ENCODE assay signal across 9 cellular contexts in the genomic region with DNA sequence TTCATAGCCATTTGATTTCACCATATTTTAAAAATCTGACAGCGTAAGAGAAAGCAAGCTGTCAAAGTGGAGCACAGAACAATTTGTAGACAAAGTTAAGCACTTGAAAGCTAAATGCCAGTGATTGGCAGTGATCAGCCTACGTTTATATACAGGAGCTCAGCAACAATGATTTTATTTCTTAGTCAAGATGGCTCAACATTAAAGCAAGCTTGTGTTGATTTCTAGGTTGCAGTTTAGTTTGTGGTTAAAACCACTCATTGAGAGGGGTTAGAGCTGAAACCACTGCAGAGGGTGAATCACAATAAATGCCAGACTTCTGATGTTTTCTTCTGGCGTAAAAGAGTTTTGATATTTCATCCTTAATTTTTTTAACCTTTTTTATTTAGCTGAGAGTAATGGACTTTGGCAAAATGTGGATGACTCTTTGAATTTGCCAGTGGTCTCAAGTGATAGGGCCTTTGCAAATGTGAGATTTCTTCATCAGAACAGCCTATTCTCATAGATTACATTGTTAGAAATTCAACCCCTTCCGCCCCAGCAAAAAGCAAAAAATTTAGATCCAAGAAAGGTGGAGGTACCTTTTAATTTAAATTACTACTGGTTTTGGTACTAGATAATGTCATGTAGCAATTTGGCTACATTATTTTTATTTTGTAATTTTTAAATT.
DNase-seq lines count a peak whose midpoint lies in the region; ATAC-seq and TF ChIP-seq lines count a peak whose summit lies in the region.
"Had no signal": no experiment of that assay in that cellular context is flagged by ENCODE, and none has a peak within 500 bp of the region (broad histone marks: within the 10 kb centered on the region; RNA-seq: fewer than 3 reads in every experiment).

No MANE protein-coding gene starts in this region.

- ATAC-seq in HG03060 (IDR thresholded peaks at IDR 0.05; ENCODE audit: low read depth, unreplicated experiment) (peak; percentile 68), natural killer cell (peak; percentile 77 to 98 (median 94)), HG03457 (IDR thresholded peaks at IDR 0.05; ENCODE audit: unreplicated experiment) (no peak), HG02884 (IDR thresholded peaks at IDR 0.05; ENCODE audit: unreplicated experiment) (no peak), GM21825 (IDR thresholded peaks at IDR 0.05; ENCODE audit: unreplicated experiment) (no peak)
- peak; percentile 100 for ATAC-seq in activated naive CD8-positive, alpha-beta T cell treated with anti-CD3 and anti-CD28 coated beads, Interleukin-2, amount 50 U/mL, for 24 hours

- H3K4me3 Mint-ChIP-seq in activated naive CD8-positive, alpha-beta T cell treated with anti-CD3 and anti-CD28 coated beads, Interleukin-2, amount 50 U/mL, for 24 hours = peak overlapping the region; percentile 67
- peak overlapping the region; percentile 65 for H3K4me3 Mint-ChIP-seq in natural killer cell

- DNase-seq in GM13977 (ENCODE audit: low spot score) (peak; percentile 31), natural killer cell (no peak)
- DNase-seq in activated naive CD8-positive, alpha-beta T cell treated with anti-CD3 and anti-CD28 coated beads, Interleukin-2, amount 50 U/mL, for 24 hours = peak; percentile 6
- DNase-seq in stimulated activated CD4-positive, alpha-beta T cell treated with anti-CD3 and anti-CD28 coated beads, Interleukin-2, amount 100 ng/mL, for 24 hours = no peak
- DNase-seq: NK-92 treated with Interleukin-12 subunit alpha and Interleukin-12 subunit beta, amount 100 ng/mL, for 24 hours had no signal

- H3K27ac Mint-ChIP-seq in activated naive CD8-positive, alpha-beta T cell treated with anti-CD3 and anti-CD28 coated beads, Interleukin-2, amount 50 U/mL, for 24 hours = peak overlapping the region; percentile 39
- H3K27ac Mint-ChIP-seq in natural killer cell = peak overlapping the region; percentile 65 to 67

- TF ChIP-seq CTCF in GM13977 (IDR thresholded peaks at IDR 0.05; ENCODE audit: extremely low read depth, insufficient read depth, missing control alignments) (no peak), natural killer cell (IDR thresholded peaks at IDR 0.05) (no peak)

- H3K27me3 Mint-ChIP-seq in activated naive CD8-positive, alpha-beta T cell treated with anti-CD3 and anti-CD28 coated beads, Interleukin-2, amount 50 U/mL, for 24 hours = no peaks in the 10 kb centered on the region
- H3K27me3 Mint-ChIP-seq in natural killer cell (ENCODE audit: low read depth in 2 of 2) = no peaks in the 10 kb centered on the region

- intact Hi-C loops in natural killer cell (cut with micrococcal nuclease) = loop anchor here (1.0 kb wide), 1 partner anchor 74 kb away; a partner anchor contains a TSS

- peaks cover 22% of the 10 kb centered on the region for H3K36me3 Mint-ChIP-seq in activated naive CD8-positive, alpha-beta T cell treated with anti-CD3 and anti-CD28 coated beads, Interleukin-2, amount 50 U/mL, for 24 hours (ENCODE audit: low read depth)
- H3K36me3 Mint-ChIP-seq in natural killer cell = no peaks in the 10 kb centered on the region

- H3K9me3 Mint-ChIP-seq in activated naive CD8-positive, alpha-beta T cell treated with anti-CD3 and anti-CD28 coated beads, Interleukin-2, amount 50 U/mL, for 24 hours = peaks cover 7% of the 10 kb centered on the region
- no peaks in the 10 kb centered on the region for H3K9me3 Mint-ChIP-seq in natural killer cell

- in situ Hi-C loops in GM13977 (cut with MboI; ENCODE audit: low pct_unique_long_range_greater_than_20kb, low sequenced_read_pairs, unreplicated experiment) = no loop called here

- peaks cover 44% of the 10 kb centered on the region for H3K4me1 Mint-ChIP-seq in activated naive CD8-positive, alpha-beta T cell treated with anti-CD3 and anti-CD28 coated beads, Interleukin-2, amount 50 U/mL, for 24 hours
- peaks cover 32 to 36% of the 10 kb centered on the region in 2 donors for H3K4me1 Mint-ChIP-seq in natural killer cell

Comparison
In these comparisons a context has a peak if more than half of its experiments do, and no peak if none do; other contexts are left out.
1. DNase-seq: peak in GM13977 (single experiment) and activated naive CD8-positive, alpha-beta T cell treated with anti-CD3 and anti-CD28 coated beads, Interleukin-2, amount 50 U/mL, for 24 hours (single experiment); none in natural killer cell (single experiment) and stimulated activated CD4-positive, alpha-beta T cell treated with anti-CD3 and anti-CD28 coated beads, Interleukin-2, amount 100 ng/mL, for 24 hours (0 of 2).
2. ATAC-seq: peak in HG03060 (single experiment), activated naive CD8-positive, alpha-beta T cell treated with anti-CD3 and anti-CD28 coated beads, Interleukin-2, amount 50 U/mL, for 24 hours (single experiment) and natural killer cell (3 of 3); none in HG03457 (single experiment), HG02884 (single experiment) and GM21825 (single experiment).